17 cellular contexts compared by ENCODE assay signal in the genomic region with DNA sequence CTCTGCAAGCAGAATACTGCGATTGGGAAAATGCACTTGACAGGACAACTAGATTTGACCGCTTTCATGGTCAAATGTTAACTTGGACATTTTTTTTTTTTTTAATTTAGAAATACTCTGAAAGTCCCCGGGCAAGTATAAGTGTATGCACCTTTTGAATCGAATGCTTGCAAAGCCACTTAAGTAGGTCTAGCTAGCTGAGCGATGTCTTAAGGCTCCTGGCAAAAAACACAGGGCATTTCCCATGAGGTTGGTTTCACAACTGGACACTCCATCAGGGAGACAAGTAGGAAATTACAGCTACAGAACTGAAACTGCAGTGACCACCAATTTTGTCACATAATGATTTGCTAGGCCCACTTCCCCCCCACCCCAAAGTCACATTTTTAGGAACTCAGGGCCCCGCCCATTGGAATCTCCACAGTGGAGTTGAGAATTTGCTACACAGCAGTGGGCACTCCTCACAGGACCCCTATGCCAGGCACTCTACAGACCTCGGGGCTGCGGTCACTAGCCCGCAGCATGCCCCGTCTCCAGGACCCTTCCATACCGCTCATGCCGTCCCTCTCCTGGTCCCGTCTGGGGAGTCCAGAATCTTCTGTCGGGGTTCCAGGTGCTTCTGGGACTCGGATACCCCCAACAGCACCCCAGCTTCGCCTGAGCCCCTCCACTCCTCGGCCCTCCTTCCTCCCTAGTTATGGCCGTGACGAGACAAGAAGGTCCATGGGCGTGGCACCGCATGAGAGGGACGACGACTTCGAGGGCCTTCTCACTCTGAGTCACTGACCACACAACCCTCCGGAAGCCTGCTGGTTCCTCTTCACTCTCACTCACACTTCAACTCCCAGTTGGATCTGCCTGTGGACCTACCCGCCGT. TPM values are rescaled to one million over a fixed set of nuclear protein-coding genes. Genes with fewer than 3 reads are reported as not detected.
"Had no signal": no experiment of that assay in that cellular context is flagged by ENCODE, and none has a peak within 500 bp of the region (broad histone marks: within the 10 kb centered on the region; RNA-seq: fewer than 3 reads in every experiment).

No MANE protein-coding gene starts in this region.

RNA-seq across cellular contexts. Expression of gene XAGE1B, which starts 0.5 kb away (rescaled TPM):
- total RNA-seq: activated CD4-positive, alpha-beta memory T cell treated with anti-CD3 and anti-CD28 coated beads, Interleukin-2, amount 10 ng/mL, durations not matched to agents 7 days and 5 days; activated CD4-positive, alpha-beta T cell treated with anti-CD3 and anti-CD28 coated beads for 36 hours; activated CD4-positive, alpha-beta T cell treated with anti-CD3 and anti-CD28 coated beads, Interleukin-2, amount 10 ng/mL, durations not matched to agents 7 days and 5 days; activated CD8-positive, alpha-beta memory T cell treated with anti-CD3 and anti-CD28 coated beads, Interleukin-2, amount 10 ng/mL, durations not matched to agents 7 days and 5 days; activated CD8-positive, alpha-beta T cell treated with anti-CD3 and anti-CD28 coated beads, Interleukin-2, amount 10 ng/mL, durations not matched to agents 7 days and 5 days; activated naive CD8-positive, alpha-beta T cell treated with anti-CD3 and anti-CD28 coated beads, Interleukin-2, amount 10 ng/mL, durations not matched to agents 7 days and 5 days; activated T-helper 2 cell treated with anti-CD3 and anti-CD28 coated beads, Interferon-gamma antibody, Interleukin-2, Interleukin-4, amounts not matched to agents 10 μg/mL and 5 μg/mL and 100 μg/mL, durations not matched to agents 14 hours and 24 hours and 36 hours; astrocyte; body of pancreas; breast epithelium; cardiac septum; T-cell; T-helper 1 cell treated with Interleukin-12 subunit alpha and Interleukin-12 subunit beta and Interleukin-4 antibody, amounts not matched to agents 30 ng/mL and 1 ng/mL, for 36 hours; T-helper 17 cell; T-helper 2 cell treated with Interferon-gamma antibody and Interleukin-4, amounts not matched to agents 100 ng/mL and 5 ng/mL, for 36 hours had no signal
- polyA plus RNA-seq: adipose tissue had no signal

RNA-seq across cellular contexts. Expression of gene XAGE1A, which starts 20.7 kb away (rescaled TPM):
- total RNA-seq: activated CD4-positive, alpha-beta memory T cell treated with anti-CD3 and anti-CD28 coated beads, Interleukin-2, amount 10 ng/mL, durations not matched to agents 7 days and 5 days; activated CD4-positive, alpha-beta T cell treated with anti-CD3 and anti-CD28 coated beads for 36 hours; activated CD4-positive, alpha-beta T cell treated with anti-CD3 and anti-CD28 coated beads, Interleukin-2, amount 10 ng/mL, durations not matched to agents 7 days and 5 days; activated CD8-positive, alpha-beta memory T cell treated with anti-CD3 and anti-CD28 coated beads, Interleukin-2, amount 10 ng/mL, durations not matched to agents 7 days and 5 days; activated CD8-positive, alpha-beta T cell treated with anti-CD3 and anti-CD28 coated beads, Interleukin-2, amount 10 ng/mL, durations not matched to agents 7 days and 5 days; activated naive CD8-positive, alpha-beta T cell treated with anti-CD3 and anti-CD28 coated beads, Interleukin-2, amount 10 ng/mL, durations not matched to agents 7 days and 5 days; activated T-helper 2 cell treated with anti-CD3 and anti-CD28 coated beads, Interferon-gamma antibody, Interleukin-2, Interleukin-4, amounts not matched to agents 10 μg/mL and 5 μg/mL and 100 μg/mL, durations not matched to agents 14 hours and 24 hours and 36 hours; astrocyte; body of pancreas; breast epithelium; cardiac septum; T-cell; T-helper 1 cell treated with Interleukin-12 subunit alpha and Interleukin-12 subunit beta and Interleukin-4 antibody, amounts not matched to agents 30 ng/mL and 1 ng/mL, for 36 hours; T-helper 17 cell; T-helper 2 cell treated with Interferon-gamma antibody and Interleukin-4, amounts not matched to agents 100 ng/mL and 5 ng/mL, for 36 hours; WTC11 had no signal
- polyA plus RNA-seq: adipose tissue had no signal
